ENCODE assay signal across 1 cellular context in genomic region chr12:4809449-4810218, GRCh38.
TF ChIP-seq lines count a peak whose summit lies in the region.

No MANE protein-coding gene starts in this region.

TF ChIP-seq in SK-N-SH, 30 proteins besides CTCF, POLR2A, EP300 and RAD21 (continued from another document):
- TF ChIP-seq MXI1 (IDR thresholded peaks at IDR 0.05; ENCODE audit: low read depth, low read length) (no peak), CHD2 (IDR thresholded peaks at IDR 0.05; ENCODE audit: low read length, partially characterized antibody) (no peak), FOXM1 (IDR thresholded peaks at IDR 0.05; ENCODE audit: low read depth) (no peak)
